ENCODE assay signal across 15 cellular contexts in genomic region chr2:144642892-144643291, GRCh38.
DNase-seq lines count a peak whose midpoint lies in the region; ATAC-seq and TF ChIP-seq lines count a peak whose summit lies in the region.
"Had no signal": no experiment of that assay in that cellular context is flagged by ENCODE, and none has a peak within 500 bp of the region (broad histone marks: within the 10 kb centered on the region; RNA-seq: fewer than 3 reads in every experiment).

No MANE protein-coding gene starts in this region.

- DNase-seq in left ventricle myocardium superior (peak; percentile 37), cardiac septum (ENCODE audit: low spot score) (no peak), SK-N-MC (ENCODE audit: low read depth, low spot score) (no peak), sciatic nerve (ENCODE audit: low spot score) (no peak), NCI-H510A treated with DMSO at 0.1 percent for 48 hours (lab: John Stamatoyannopoulos, UW) (no peak), T-helper 2 cell (no peak), CD14-positive monocyte (ENCODE audit: low spot score) (no peak)
- DNase-seq: CD4-positive, alpha-beta memory T cell; COR-L47; DMS153; DMS79 treated with DMSO at 0.1 percent for 48 hours; EL; GOT3; H9; IMR-90 had no signal

- no peak overlapping the region for H3K27ac Mint-ChIP-seq in CD14-positive monocyte
- H3K27ac Mint-ChIP-seq: CD4-positive, alpha-beta memory T cell had no signal

- H3K9me3 Mint-ChIP-seq in CD14-positive monocyte = peaks cover 0 to 6% (median 3%) of the 10 kb centered on the region in 7 donors

- peaks cover 38% of the 10 kb centered on the region for H3K4me1 Mint-ChIP-seq in CD14-positive monocyte
- H3K4me1 Mint-ChIP-seq: CD4-positive, alpha-beta memory T cell had no signal

- no peak for TF ChIP-seq CTCF in CD14-positive monocyte (IDR thresholded peaks at IDR 0.05)

- peak overlapping the region; percentile 44 for H3K27ac ChIP-seq in SK-N-MC

- H3K36me3 ChIP-seq in SK-N-MC (ENCODE audit: insufficient read depth, low read length) = no peaks in the 10 kb centered on the region

- no peaks in the 10 kb centered on the region for H3K9me3 ChIP-seq in SK-N-MC (ENCODE audit: low read depth, low read length)

- peaks cover 0 to 11% of the 10 kb centered on the region in 2 donors for H3K36me3 Mint-ChIP-seq in CD14-positive monocyte
- H3K36me3 Mint-ChIP-seq: CD4-positive, alpha-beta memory T cell had no signal

- intact Hi-C loops in left ventricle myocardium superior (cut with micrococcal nuclease) (no loop called here), cardiac septum (cut with DNase I) (no loop called here), sciatic nerve (cut with DNase I) (no loop called here), CD14-positive monocyte (cut with micrococcal nuclease) (no loop called here)

- H3K4me3 Mint-ChIP-seq in CD14-positive monocyte = no peak overlapping the region
- H3K4me3 Mint-ChIP-seq: CD4-positive, alpha-beta memory T cell; H9 had no signal

- H3K9ac ChIP-seq in SK-N-MC (ENCODE audit: insufficient read length) = no peak overlapping the region

- H3K4me3 ChIP-seq in SK-N-MC = no peak overlapping the region

- H3K27me3 Mint-ChIP-seq in CD14-positive monocyte (ENCODE audit: low read depth in 3 of 3) = no peaks in the 10 kb centered on the region

- ATAC-seq in left ventricle myocardium superior (peak; percentile 76), sciatic nerve (peak; percentile 64)
